ENCODE assay signal across 17 cellular contexts in the genomic region with DNA sequence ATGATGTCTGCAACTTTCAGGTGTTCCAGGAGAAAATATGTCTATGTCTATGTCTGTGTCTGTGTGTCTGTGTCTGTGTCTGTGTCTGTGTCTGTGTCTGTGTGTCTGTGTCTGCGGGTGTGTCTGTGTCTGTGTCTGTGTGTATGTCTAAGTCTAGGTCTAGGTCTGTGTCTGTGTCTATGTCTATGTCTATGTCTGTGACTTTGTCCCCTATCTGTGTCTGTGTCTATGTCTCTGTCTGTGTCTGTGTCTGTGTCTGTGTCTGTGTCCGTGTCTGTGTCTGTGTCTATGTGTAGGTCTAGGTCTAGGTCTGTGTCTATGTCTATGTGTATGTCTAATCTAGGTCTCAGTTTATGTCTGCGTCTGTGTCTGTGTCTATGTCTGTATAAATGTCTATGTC. TPM values are rescaled to one million over a fixed set of nuclear protein-coding genes. Genes with fewer than 3 reads are reported as not detected.
"Had no signal": no experiment of that assay in that cellular context is flagged by ENCODE, and none has a peak within 500 bp of the region (broad histone marks: within the 10 kb centered on the region; RNA-seq: fewer than 3 reads in every experiment).

No MANE protein-coding gene starts in this region.

- ATAC-seq: left colon, left ventricle myocardium superior had no signal

- H3K4me2 ChIP-seq: hepatocyte had no signal

- H3K36me3 ChIP-seq: colonic mucosa, right atrium auricular region, suprapubic skin, thyroid gland had no signal

- H2AFZ ChIP-seq: hepatocyte had no signal

- DNase-seq: colonic mucosa; dermis blood vessel endothelial cell; erythroblast; foreskin melanocyte; left colon; left ventricle myocardium superior; naive thymus-derived CD8-positive, alpha-beta T cell; small intestine; stimulated activated CD4-positive, alpha-beta T cell treated with anti-CD3 and anti-CD28 coated beads, Interleukin-12 subunit alpha, Interleukin-12 subunit beta, amount 100 ng/mL, for 4 hours; thyroid gland had no signal

- H3K27ac ChIP-seq: colonic mucosa, hepatocyte, neutrophil, right atrium auricular region, suprapubic skin, thyroid gland had no signal

- H3K79me2 ChIP-seq: hepatocyte had no signal

- H3K4me1 ChIP-seq: colonic mucosa, right atrium auricular region had no signal

- FAIRE-seq: small intestine, urothelium cell line had no signal

- H3K9me3 ChIP-seq: colonic mucosa, neutrophil, right atrium auricular region, suprapubic skin, thyroid gland had no signal

- H3K4me3 ChIP-seq: colonic mucosa, hepatocyte, lung, right atrium auricular region, suprapubic skin, thyroid gland had no signal

- H3K27me3 ChIP-seq: colonic mucosa, hepatocyte, neutrophil, right atrium auricular region, suprapubic skin, thyroid gland had no signal

RNA-seq across cellular contexts. Expression of a gene that starts 10.5 kb away (rescaled TPM):
- total RNA-seq: naive thymus-derived CD8-positive, alpha-beta T cell had no signal
- polyA plus RNA-seq: naive thymus-derived CD8-positive, alpha-beta T cell; neural cell had no signal
